ENCODE assay signal across 8 cellular contexts in the genomic region with DNA sequence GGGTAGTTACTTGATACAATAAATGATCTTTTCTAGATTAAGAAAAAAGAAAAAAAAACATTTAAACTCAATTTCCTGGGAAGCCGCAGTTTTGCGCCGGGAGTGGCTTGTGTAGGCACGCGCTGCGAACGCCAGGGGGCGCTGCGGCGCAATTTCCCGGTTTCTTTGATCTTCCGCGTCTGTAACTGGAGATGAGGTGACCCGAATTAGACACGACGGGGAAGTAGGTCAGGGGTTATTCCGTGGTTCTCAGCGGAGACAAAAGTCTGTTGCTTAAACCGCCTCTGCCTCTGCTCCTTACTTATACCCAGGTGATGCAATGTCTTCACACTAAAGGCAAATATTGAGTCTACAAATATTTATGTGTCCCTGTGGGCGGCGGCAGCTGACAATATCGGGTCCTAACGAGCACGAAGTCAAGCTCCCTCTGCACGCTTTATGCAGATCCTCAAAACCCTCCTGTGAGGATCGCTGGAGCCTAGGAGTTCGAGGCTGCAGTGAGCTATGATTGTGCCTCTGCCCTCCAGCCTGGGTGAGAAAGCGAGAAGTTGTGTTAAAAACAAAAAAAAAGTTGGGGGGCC. TPM values are rescaled to one million over a fixed set of nuclear protein-coding genes. Genes with fewer than 3 reads are reported as not detected.
DNase-seq lines count a peak whose midpoint lies in the region; TF ChIP-seq lines count a peak whose summit lies in the region.

No MANE protein-coding gene starts in this region.

- H3K4me1 ChIP-seq in mammary epithelial cell (ENCODE audit: insufficient read depth, low read length) = peaks cover 3% of the 10 kb centered on the region

- POLR2A ChIA-PET in AG04450 (lab: Yijun Ruan, JAX) = interaction anchor here (0.9 kb wide), 1 partner anchor 29 kb away, joined by 4 read pairs; a partner anchor contains a TSS

- peak overlapping the region; percentile 69 for H2AFZ ChIP-seq in mammary epithelial cell (ENCODE audit: low read depth, low read length)

- no peaks in the 10 kb centered on the region for H3K9me3 ChIP-seq in AG04450 (ENCODE audit: control insufficient read depth, insufficient read depth, low read length)
- no peaks in the 10 kb centered on the region for H3K9me3 ChIP-seq in mammary epithelial cell (replicated peaks; ENCODE audit: insufficient read depth, low read length)

- H4K20me1 ChIP-seq in mammary epithelial cell (ENCODE audit: insufficient read depth, low read length) = no peaks in the 10 kb centered on the region

- H3K36me3 ChIP-seq in mammary epithelial cell (ENCODE audit: insufficient read depth, low read length) = no peaks in the 10 kb centered on the region

- peak overlapping the region; percentile 22 for H3K4me2 ChIP-seq in mammary epithelial cell (ENCODE audit: insufficient read depth, low read depth, low read length)

- no peaks in the 10 kb centered on the region for H3K79me2 ChIP-seq in mammary epithelial cell (ENCODE audit: insufficient read depth, low read length)

- no TSS peak for BruUV-seq in mammary epithelial cell (replicated peaks; lab: Mats Ljungman, UMichigan)

- dilution Hi-C loops in mammary epithelial cell (cut with HindIII; ENCODE audit: low sequenced_read_pairs) = no loop called here

- H3K4me3 ChIP-seq in AG04450 (ENCODE audit: low read depth, low read length) (peak overlapping the region; percentile 43), mammary epithelial cell (replicated peaks in 1 of 3; ENCODE audit: insufficient read depth in 1 of 3, low read depth in 2 of 3, low read length in 3 of 3) (peak overlapping the region in 1 of 3 experiments; percentile 10)

- 7% methylated on average over 28 of the region's 28 CpGs for WGBS in mammary epithelial cell (ENCODE audit: low coverage, missing lambda C conversion rate)

- CTCF ChIA-PET in AG04450 (lab: Charles Lee) = interaction anchor here (0.6 to 5.0 kb wide), 13 partner anchors 9 to 587 kb away, joined by 3 to 51 read pairs (median 5); a partner anchor contains a TSS
- CTCF ChIA-PET in mammary epithelial cell (lab: Charles Lee; ENCODE audit: low non-redundant PET) = no interaction called here

- TF ChIP-seq CTCF in AG04450 (IDR thresholded peaks at IDR 0.05; ENCODE audit: low read depth, low read length) = peak; percentile 98
- TF ChIP-seq CTCF in mammary epithelial cell (conservative IDR thresholded peaks at IDR 0.05 in 1 of 2, IDR thresholded peaks at IDR 0.05 in 1 of 2; ENCODE audit: extremely low read depth in 1 of 2, insufficient read depth in 1 of 2, low read depth in 1 of 2, low read length in 2 of 2) = peak; percentile 88 to 94

- H3K27ac ChIP-seq in AG04450 (ENCODE audit: low read depth, low read length) (no peak overlapping the region), mammary epithelial cell (ENCODE audit: insufficient read depth, low read depth, low read length) (no peak overlapping the region)

- in situ Hi-C loops in mammary epithelial cell (cut with MboI; ENCODE audit: low sequenced_read_pairs in 2 of 2) = no loop called here

- no peak overlapping the region for H3K9ac ChIP-seq in mammary epithelial cell (ENCODE audit: insufficient read depth, low read length)

- peaks cover 2% of the 10 kb centered on the region for H3K27me3 ChIP-seq in AG04450 (ENCODE audit: control insufficient read depth, insufficient read depth, low read length)
- H3K27me3 ChIP-seq in mammary epithelial cell (ENCODE audit: insufficient read depth, low read length) = no peaks in the 10 kb centered on the region

- intact Hi-C loops in mammary epithelial cell (cut with micrococcal nuclease) = loop anchor here (1.0 kb wide), 2 partner anchors 28 to 147 kb away; a partner anchor contains a TSS

- peak; percentile 16 for DNase-seq in AG04450 (ENCODE audit: low read depth, low spot score)
- DNase-seq in H4 (ENCODE audit: low spot score) = peak; percentile 87
- DNase-seq in NCI-H2227 treated with DMSO at 0.1 percent for 48 hours (lab: John Stamatoyannopoulos, UW) = peak; percentile 46
- peak; percentile 59 to 85 (median 70) for DNase-seq in activated CD4-positive, CD25-positive, alpha-beta regulatory T cell (lab: John Stamatoyannopoulos, UW)
- peak; percentile 57 for DNase-seq in mammary epithelial cell
- DNase-seq in islet precursor cell = peak; percentile 89
- DNase-seq in stimulated activated CD4-positive, alpha-beta T cell treated with anti-CD3 and anti-CD28 coated beads, Interleukin-12 subunit alpha, Interleukin-12 subunit beta, amount 100 ng/mL, for 4 hours = peak; percentile 83
- no peak for DNase-seq in DMS114 treated with DMSO at 0.1 percent for 48 hours (lab: John Stamatoyannopoulos, UW; ENCODE audit: unreplicated experiment)

RNA-seq across cellular contexts. Expression of a gene that starts 15.2 kb away (rescaled TPM):
- polyA plus RNA-seq in AG04450 (2011; rRNA removed) = 5.0 and 7.1 TPM in 2 replicates
- 14.9 and 19.3 TPM in 2 replicates for polyA minus RNA-seq in AG04450 (2011; rRNA and poly(A)+ RNA removed)
- total RNA-seq in H4 (2014; rRNA removed; shearing (Covaris generic)) = 2.5 and 3.1 TPM in 2 replicates
- 10 to 100 TPM; 34.3 to 82.0 TPM for total RNA-seq in mammary epithelial cell
- polyA plus RNA-seq in mammary epithelial cell = 78.1 TPM
- polyA minus RNA-seq in mammary epithelial cell = 108 TPM

RNA-seq across cellular contexts. Expression of a gene that starts 16.7 kb away (rescaled TPM):
- polyA plus RNA-seq in AG04450 (2011; rRNA removed) (not detected in 2 replicates), mammary epithelial cell (not detected)
- not detected in 2 replicates for polyA minus RNA-seq in AG04450 (2011; rRNA and poly(A)+ RNA removed)
- total RNA-seq in H4 (2014; rRNA removed; shearing (Covaris generic)) = not detected in 2 replicates
- total RNA-seq in mammary epithelial cell = not detected
- polyA minus RNA-seq in mammary epithelial cell = not detected

RNA-seq across cellular contexts. Expression of a gene that starts 18.6 kb away (rescaled TPM):
- polyA plus RNA-seq in AG04450 (2011; rRNA removed) = not detected in 2 replicates
- not detected in 2 replicates for polyA minus RNA-seq in AG04450 (2011; rRNA and poly(A)+ RNA removed)
- not detected in 2 replicates for total RNA-seq in H4 (2014; rRNA removed; shearing (Covaris generic))
- total RNA-seq in mammary epithelial cell = under 1 TPM in 1 of 2 donors, not detected in 1; 0.66 TPM
- not detected for polyA plus RNA-seq in mammary epithelial cell
- polyA minus RNA-seq in mammary epithelial cell = not detected

RNA-seq across cellular contexts. Expression of a gene that starts 22.6 kb away (rescaled TPM):
- polyA plus RNA-seq in AG04450 (2011; rRNA removed) (39.7 and 46.7 TPM in 2 replicates), mammary epithelial cell (24.2 TPM)
- polyA minus RNA-seq in AG04450 (2011; rRNA and poly(A)+ RNA removed) = 4.9 and 12.1 TPM in 2 replicates
- 65.7 and 67.1 TPM in 2 replicates for total RNA-seq in H4 (2014; rRNA removed; shearing (Covaris generic))
- 10 to 100 TPM in 1 of 2 donors, 1 to 10 TPM in 1; 2.2 to 64.8 TPM for total RNA-seq in mammary epithelial cell
- polyA minus RNA-seq in mammary epithelial cell = not detected

RNA-seq across cellular contexts. Expression of a gene that starts 22.8 kb away (rescaled TPM):
- polyA plus RNA-seq in AG04450 (2011; rRNA removed) = 16.3 and 21.8 TPM in 2 replicates
- polyA minus RNA-seq in AG04450 (2011; rRNA and poly(A)+ RNA removed) = 37.0 and 46.7 TPM in 2 replicates
- total RNA-seq in H4 (2014; rRNA removed; shearing (Covaris generic)) = 25.0 and 26.7 TPM in 2 replicates
- 10 to 100 TPM; 31.3 to 31.6 TPM for total RNA-seq in mammary epithelial cell
- polyA plus RNA-seq in mammary epithelial cell = 31.9 TPM
- 39.0 TPM for polyA minus RNA-seq in mammary epithelial cell
